ENCODE assay signal across 14 cellular contexts in the genomic region with DNA sequence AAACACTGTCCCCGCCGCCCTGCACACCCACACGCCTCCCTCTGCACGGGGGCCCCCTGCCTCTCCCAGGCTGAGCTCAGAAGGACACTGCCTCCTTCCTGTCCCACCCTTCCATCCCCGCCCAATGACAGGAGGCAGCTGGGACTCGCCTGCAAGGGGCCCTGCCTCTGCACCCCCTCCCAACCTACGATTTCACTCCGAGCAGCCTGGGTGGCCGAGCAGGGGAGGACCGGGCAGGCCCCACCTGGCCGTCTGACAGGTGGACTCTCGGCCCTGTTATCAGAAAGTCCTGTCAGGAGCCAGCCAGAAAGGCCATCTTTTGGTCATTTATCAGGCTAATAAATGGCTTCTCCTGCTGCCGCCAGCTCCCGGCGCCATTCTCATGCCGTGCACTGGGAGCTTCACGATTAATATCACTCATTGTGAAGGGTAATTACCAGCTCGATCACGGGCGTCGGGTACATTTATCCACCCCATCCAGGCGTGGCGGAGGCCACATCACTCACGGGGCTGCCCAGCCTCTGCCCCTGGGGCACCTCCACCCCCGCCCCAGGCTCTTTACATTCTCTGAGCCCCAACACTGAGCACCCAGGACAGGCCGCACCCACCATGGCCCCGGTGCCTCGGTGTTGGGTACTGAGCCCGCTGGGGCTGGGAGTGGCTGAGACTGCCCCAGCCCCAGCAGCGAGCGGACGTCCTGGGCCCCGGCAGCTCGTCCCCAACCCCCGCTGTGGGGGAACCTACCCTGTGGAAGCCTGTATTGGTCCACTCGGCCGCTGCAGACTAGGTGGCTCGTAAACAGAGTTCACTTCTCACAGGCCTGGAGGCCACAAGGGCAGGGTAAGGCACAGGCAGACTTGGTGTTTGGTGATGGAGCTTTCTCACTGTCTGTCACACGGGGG.
DNase-seq lines count a peak whose midpoint lies in the region; ATAC-seq and TF ChIP-seq lines count a peak whose summit lies in the region.
"Had no signal": no experiment of that assay in that cellular context is flagged by ENCODE, and none has a peak within 500 bp of the region (broad histone marks: within the 10 kb centered on the region; RNA-seq: fewer than 3 reads in every experiment).

No MANE protein-coding gene starts in this region.

- H3K27me3 ChIP-seq in right atrium auricular region = no peaks in the 10 kb centered on the region
- no peaks in the 10 kb centered on the region for H3K27me3 ChIP-seq in dorsolateral prefrontal cortex
- no peaks in the 10 kb centered on the region for H3K27me3 ChIP-seq in aorta (ENCODE audit: control insufficient read depth in 1 of 2, insufficient read depth in 2 of 2, low read length in 1 of 2)
- H3K27me3 ChIP-seq: MG63, vagina had no signal

- H3K27me3 Mint-ChIP-seq in nephron (ENCODE audit: low read depth) = peaks cover 12% of the 10 kb centered on the region

- H3K36me3 Mint-ChIP-seq in nephron (ENCODE audit: low read depth) = no peaks in the 10 kb centered on the region

- H3K4me3 ChIP-seq in right atrium auricular region = no peak overlapping the region
- no peak overlapping the region for H3K4me3 ChIP-seq in dorsolateral prefrontal cortex
- no peak overlapping the region for H3K4me3 ChIP-seq in aorta (ENCODE audit: low read length in 2 of 2)
- H3K4me3 ChIP-seq: MG63, vagina had no signal

- TF ChIP-seq CTCF in right atrium auricular region (IDR thresholded peaks at IDR 0.05) = no peak
- TF ChIP-seq CTCF in dorsolateral prefrontal cortex (IDR thresholded peaks at IDR 0.05 in 54 of 56, conservative IDR thresholded peaks at IDR 0.05 in 2 of 56; ENCODE audit: low read depth in 1 of 56, partially characterized antibody in 56 of 56) = no peak
- no peak for TF ChIP-seq CTCF in nephron (IDR thresholded peaks at IDR 0.05; ENCODE audit: unreplicated experiment in 3 of 3)

- ATAC-seq in Right ventricle myocardium inferior = no peak
- no peak for ATAC-seq in aorta (ENCODE audit: low FRiP score)

- H3K4me3 Mint-ChIP-seq in nephron = peak overlapping the region in 2 of 3 experiments; percentile 23 to 41

- H3K4me1 ChIP-seq in right atrium auricular region (no peaks in the 10 kb centered on the region), aorta (ENCODE audit: control insufficient read depth in 1 of 2, insufficient read depth in 2 of 2, low read length in 2 of 2) (no peaks in the 10 kb centered on the region)
- H3K4me1 ChIP-seq: vagina had no signal

- H3K4me1 Mint-ChIP-seq in nephron = peaks cover 15% of the 10 kb centered on the region

- no peaks in the 10 kb centered on the region for H3K36me3 ChIP-seq in right atrium auricular region
- H3K36me3 ChIP-seq in aorta (ENCODE audit: control insufficient read depth in 1 of 2, insufficient read depth in 2 of 2, low read length in 1 of 2) = no peaks in the 10 kb centered on the region
- H3K36me3 ChIP-seq: MG63, vagina had no signal

- H3K27ac Mint-ChIP-seq in nephron = peak overlapping the region in 1 of 3 experiments; percentile 51

- intact Hi-C loops in Right ventricle myocardium inferior (cut with DNase I) = no loop called here
- intact Hi-C loops in dorsolateral prefrontal cortex (cut with DNase I) = no loop called here
- intact Hi-C loops in aorta (cut with DNase I) = no loop called here

- no peaks in the 10 kb centered on the region for H3K9me3 ChIP-seq in right atrium auricular region
- no peaks in the 10 kb centered on the region for H3K9me3 ChIP-seq in aorta (ENCODE audit: control insufficient read depth, low read length)
- H3K9me3 ChIP-seq: MG63, vagina had no signal

- 92 to 93% methylated on average over 39 of the region's 39 CpGs for WGBS in aorta, 2 donors

- H3K27ac ChIP-seq in right atrium auricular region (no peak overlapping the region), dorsolateral prefrontal cortex (no peak overlapping the region), aorta (ENCODE audit: low read depth in 1 of 2, low read length in 2 of 2) (no peak overlapping the region)
- H3K27ac ChIP-seq: HL-60, vagina had no signal

- H3K9me3 Mint-ChIP-seq in nephron = no peaks in the 10 kb centered on the region

- DNase-seq in Right ventricle myocardium inferior (ENCODE audit: missing footprints) = peak; percentile 58
- DNase-seq in right atrium auricular region (ENCODE audit: low spot score) = no peak
- DNase-seq in dorsolateral prefrontal cortex = peak in 6 of 10 donors; percentile 2 to 38 (median 24)
- DNase-seq in aorta = peak; percentile 33 to 61
- DNase-seq in cerebellum (ENCODE audit: low spot score) = no peak
- DNase-seq in NCI-H2029 (lab: John Stamatoyannopoulos, UW) = no peak
- no peak for DNase-seq in DMS53 (lab: John Stamatoyannopoulos, UW)
- DNase-seq: activated CD4-positive, alpha-beta T cell treated with anti-CD3 and anti-CD28 coated beads, Interleukin-2, amount 50 U/mL, for 48 hours; anterior cingulate cortex; MG63; NCI-H526 had no signal

Comparison
In these comparisons a context has a peak if more than half of its experiments do, and no peak if none do; other contexts are left out.
1. DNase-seq: peak in Right ventricle myocardium inferior (single experiment), dorsolateral prefrontal cortex (6 of 10) and aorta (2 of 2); none in right atrium auricular region (single experiment), cerebellum (single experiment), NCI-H2029 (single experiment) and DMS53 (single experiment).